8 cellular contexts compared by ENCODE assay signal in the genomic region with DNA sequence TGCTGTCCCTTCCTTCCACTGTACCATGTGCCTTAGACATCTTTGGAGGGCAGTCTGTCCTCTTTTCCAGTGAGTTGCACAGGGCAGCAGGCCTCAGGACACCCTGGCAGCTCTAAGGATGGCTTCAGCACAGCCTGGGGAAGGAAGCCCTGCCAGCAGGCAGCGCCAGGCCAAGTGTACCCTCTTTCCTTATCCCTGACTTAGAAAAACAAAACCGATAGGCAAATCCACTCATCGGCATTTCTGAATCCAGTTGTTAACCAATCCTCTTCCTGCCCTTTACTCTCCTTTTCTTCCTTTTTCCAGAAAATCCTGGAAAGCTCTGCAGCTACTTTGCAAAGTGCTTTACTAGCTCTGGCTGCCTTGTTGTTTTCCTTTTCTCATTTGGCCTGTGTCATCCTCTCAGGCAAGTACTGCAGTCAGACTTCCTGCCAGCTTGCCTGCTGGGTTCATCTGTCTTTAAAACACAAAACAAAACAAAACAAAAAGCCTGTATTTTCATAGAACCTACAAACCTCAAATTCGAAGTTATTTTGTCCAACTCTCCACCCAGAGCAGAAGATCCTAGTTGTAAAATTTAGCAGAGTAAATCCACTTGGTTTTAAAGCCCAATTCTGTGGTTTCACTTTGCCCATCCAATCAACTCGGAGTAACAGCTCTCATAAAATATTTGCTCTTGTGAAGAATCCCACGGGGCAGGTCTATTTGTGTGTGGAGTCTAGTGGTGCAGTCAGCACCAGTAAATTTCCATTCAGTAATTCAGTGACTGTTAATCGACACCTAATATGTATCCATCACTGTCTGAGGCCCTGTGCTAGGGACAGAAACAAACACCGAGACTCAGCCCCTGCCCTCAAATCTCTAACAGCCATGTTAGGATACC. TPM values are rescaled to one million over a fixed set of nuclear protein-coding genes. Genes with fewer than 3 reads are reported as not detected.
DNase-seq lines count a peak whose midpoint lies in the region; ATAC-seq, FAIRE-seq and TF ChIP-seq lines count a peak whose summit lies in the region.

No MANE protein-coding gene starts in this region.

- CTCF ChIA-PET in activated naive CD4-positive, alpha-beta T cell treated with anti-CD3 and anti-CD28 coated beads for 36 hours (lab: Charles Lee): interaction anchor here (0.6 to 2.5 kb wide), 16 partner anchors 7 to 72 kb away, joined by 3 to 11 read pairs (median 4); no protein-coding TSS in a partner anchor

- H3K9ac ChIP-seq in BLaER1: peak overlapping the region; percentile 90

- FAIRE-seq in H54 (lab: Jason Lieb, UNC): no peak

- no peaks in the 10 kb centered on the region for H3K9me3 ChIP-seq in BLaER1
- no peaks in the 10 kb centered on the region for H3K9me3 ChIP-seq in ovary

- H3K27ac ChIP-seq in BLaER1 (peak overlapping the region; percentile 93), foreskin keratinocyte (peak overlapping the region; percentile 85), ovary (peak overlapping the region; percentile 42 to 86)

- H4K20me1 ChIP-seq in BLaER1: no peaks in the 10 kb centered on the region

- no peak for TF ChIP-seq EP300 in ovary (IDR thresholded peaks at IDR 0.05)

- WGBS in ovary, 3 donors: 3 to 4% (median 3%) methylated on average over 8 of the region's 8 CpGs

- peak overlapping the region; percentile 88 for H3K4me3 Mint-ChIP-seq in activated naive CD4-positive, alpha-beta T cell treated with anti-CD3 and anti-CD28 coated beads for 36 hours

- TF ChIP-seq CTCF in foreskin keratinocyte (conservative IDR thresholded peaks at IDR 0.05) (no peak), ovary (IDR thresholded peaks at IDR 0.05) (no peak)

- intact Hi-C loops in activated naive CD4-positive, alpha-beta T cell treated with anti-CD3 and anti-CD28 coated beads for 36 hours (cut with micrococcal nuclease): loop anchor here (1.0 to 2.0 kb wide), 5 partner anchors 8 to 63 kb away; no protein-coding TSS in a partner anchor
- intact Hi-C loops in ovary (cut with DNase I): loop anchor here in 1 of 4 donors (2.0 kb wide), 1 partner anchor 44 kb away; no protein-coding TSS in a partner anchor

- no peaks in the 10 kb centered on the region for H3K36me3 Mint-ChIP-seq in activated naive CD4-positive, alpha-beta T cell treated with anti-CD3 and anti-CD28 coated beads for 36 hours (ENCODE audit: low read depth)

- H3K27ac Mint-ChIP-seq in activated naive CD4-positive, alpha-beta T cell treated with anti-CD3 and anti-CD28 coated beads for 36 hours: peak overlapping the region; percentile 99

- no peaks in the 10 kb centered on the region for H3K9me3 Mint-ChIP-seq in activated naive CD4-positive, alpha-beta T cell treated with anti-CD3 and anti-CD28 coated beads for 36 hours

- peak; percentile 74 for DNase-seq in NCI-H345 (lab: John Stamatoyannopoulos, UW)
- peak; percentile 63 for DNase-seq in activated naive CD4-positive, alpha-beta T cell treated with anti-CD3 and anti-CD28 coated beads for 36 hours
- peak in 1 of 2 donors; percentile 61 for DNase-seq in foreskin keratinocyte
- DNase-seq in ovary: peak; percentile 38 to 51 (median 49)
- no peak for DNase-seq in H54 (ENCODE audit: insufficient read length, low spot score)

- H3K36me3 ChIP-seq in BLaER1 (no peaks in the 10 kb centered on the region), ovary (no peaks in the 10 kb centered on the region)

- peaks cover 77% of the 10 kb centered on the region for H3K4me1 Mint-ChIP-seq in activated naive CD4-positive, alpha-beta T cell treated with anti-CD3 and anti-CD28 coated beads for 36 hours (ENCODE audit: low read depth)

- ATAC-seq in GM18520 (IDR thresholded peaks at IDR 0.05; ENCODE audit: unreplicated experiment) (peak; percentile 45), HG03108 (IDR thresholded peaks at IDR 0.05; ENCODE audit: unreplicated experiment) (peak; percentile 30), foreskin keratinocyte (peak; percentile 45)

- H3K27me3 Mint-ChIP-seq in activated naive CD4-positive, alpha-beta T cell treated with anti-CD3 and anti-CD28 coated beads for 36 hours (ENCODE audit: low read depth): no peaks in the 10 kb centered on the region

- H3K4me2 ChIP-seq in BLaER1: peak overlapping the region; percentile 93

- TF ChIP-seq POLR2A in ovary (IDR thresholded peaks at IDR 0.05) (no peak), H54 (IDR thresholded peaks at IDR 0.05; ENCODE audit: low read depth, low read length) (no peak)

- H3K4me3 ChIP-seq in BLaER1 (peak overlapping the region; percentile 68), ovary (peak overlapping the region; percentile 31)

- H3K27me3 ChIP-seq in BLaER1 (no peaks in the 10 kb centered on the region), foreskin keratinocyte (no peaks in the 10 kb centered on the region), ovary (no peaks in the 10 kb centered on the region)

- H3K4me1 ChIP-seq in BLaER1: peaks cover 88% of the 10 kb centered on the region
- H3K4me1 ChIP-seq in foreskin keratinocyte: peaks cover 26% of the 10 kb centered on the region
- H3K4me1 ChIP-seq in ovary (ENCODE audit: insufficient read depth): peaks cover 6% of the 10 kb centered on the region

RNA-seq across cellular contexts. Expression of a gene that starts 45.2 kb away (rescaled TPM):
- total RNA-seq in activated naive CD4-positive, alpha-beta T cell treated with anti-CD3 and anti-CD28 coated beads for 36 hours: 100 to 1,000 TPM; 363 to 374 TPM
- total RNA-seq in foreskin keratinocyte: 115 and 138 TPM in 2 replicates
- polyA plus RNA-seq in foreskin keratinocyte: 288 and 309 TPM in 2 replicates
- 100 to 1,000 TPM in 6 of 7 donors, 10 to 100 TPM in 1; 77.1 to 302 (median 267) TPM for total RNA-seq in ovary
- polyA plus RNA-seq in ovary: 100 to 1,000 TPM; 207 to 272 TPM

RNA-seq across cellular contexts. Expression of a gene that starts 58.3 kb away (rescaled TPM):
- total RNA-seq in activated naive CD4-positive, alpha-beta T cell treated with anti-CD3 and anti-CD28 coated beads for 36 hours: 10 to 100 TPM; 19.2 to 23.3 TPM
- total RNA-seq in foreskin keratinocyte (9.3 and 10.0 TPM in 2 replicates), ovary (10 to 100 TPM; 13.9 to 26.1 (median 22.3) TPM)
- polyA plus RNA-seq in foreskin keratinocyte (4.6 and 4.8 TPM in 2 replicates), ovary (10 to 100 TPM in 1 of 2 donors, 1 to 10 TPM in 1; 8.3 to 16.4 TPM)
